ENCODE assay signal across 20 cellular contexts in genomic region chr22:19134176-19134831, GRCh38. TPM values are rescaled to one million over a fixed set of nuclear protein-coding genes. Genes with fewer than 3 reads are reported as not detected.
DNase-seq lines count a peak whose midpoint lies in the region; ATAC-seq, FAIRE-seq and TF ChIP-seq lines count a peak whose summit lies in the region.
"Had no signal": no experiment of that assay in that cellular context is flagged by ENCODE, and none has a peak within 500 bp of the region (broad histone marks: within the 10 kb centered on the region; RNA-seq: fewer than 3 reads in every experiment).

No MANE protein-coding gene starts in this region.

- no peaks in the 10 kb centered on the region for H3K27me3 ChIP-seq in K562 (ENCODE audit: control insufficient read depth in 2 of 2, insufficient read depth in 2 of 2, low read length in 2 of 2)
- H3K27me3 ChIP-seq: BLaER1 treated with 17β-estradiol and CSF1 and Interleukin-3, amounts not matched to agents 10 nM and 100 nM had no signal

- peaks cover 77% of the 10 kb centered on the region for H3K36me3 ChIP-seq in K562 (ENCODE audit: control insufficient read depth, insufficient read depth, low read length)
- peaks cover 5% of the 10 kb centered on the region for H3K36me3 ChIP-seq in mucosa of descending colon (ENCODE audit: low read depth)

- peaks cover 70 to 82% of the 10 kb centered on the region in 2 donors for H3K36me3 Mint-ChIP-seq in CD14-positive monocyte

- no peak overlapping the region for H2AFZ ChIP-seq in K562 (ENCODE audit: low read depth, low read length)

- no peak for DNase-seq in CD14-positive monocyte (ENCODE audit: low spot score)
- DNase-seq in K562 (ENCODE audit: extremely low read depth in 1 of 4, low spot score in 3 of 4): no peak
- no peak for DNase-seq in mucosa of descending colon
- no peak for DNase-seq in stimulated activated naive CD8-positive, alpha-beta T cell treated with anti-CD3 and anti-CD28 coated beads, Interleukin-15, Interleukin-2, amounts not matched to agents 100 U/mL and 50 U/mL, for 24 hours
- no peak for DNase-seq in activated naive CD4-positive, alpha-beta T cell treated with Interleukin-2 at 50 U/mL for 16 hours
- DNase-seq in sciatic nerve (ENCODE audit: low spot score): no peak
- no peak for DNase-seq in erythroblast (lab: John Stamatoyannopoulos, UW)
- DNase-seq: ACHN; Calu3; CD4-positive, alpha-beta T cell; DMS 273 treated with DMSO at 0.1 percent for 48 hours; HCEC 1CT; HFFc6 had no signal

- peaks cover 15% of the 10 kb centered on the region for H3K9me1 ChIP-seq in K562 (ENCODE audit: control insufficient read depth, insufficient read depth, low read length)

- no peak overlapping the region for H3K4me2 ChIP-seq in K562 (ENCODE audit: insufficient read depth, low read length)
- H3K4me2 ChIP-seq: BLaER1 treated with 17β-estradiol and CSF1 and Interleukin-3, amounts not matched to agents 10 nM and 100 nM had no signal

- peaks cover 0 to 4% (median 3%) of the 10 kb centered on the region in 3 donors for H3K27me3 Mint-ChIP-seq in CD14-positive monocyte (ENCODE audit: low read depth in 3 of 3)
- H3K27me3 Mint-ChIP-seq: CD4-positive, alpha-beta T cell had no signal

- no peak for TF ChIP-seq POLR2A in K562 (conservative IDR thresholded peaks at IDR 0.05)
- TF ChIP-seq POLR2A in erythroblast (IDR thresholded peaks at IDR 0.05; ENCODE audit: low read length): no peak

- H3K4me1 Mint-ChIP-seq in CD14-positive monocyte: no peaks in the 10 kb centered on the region

- no peaks in the 10 kb centered on the region for H3K79me2 ChIP-seq in K562 (ENCODE audit: control insufficient read depth, insufficient read depth, low read length)

- no TSS peak for BruUV-seq in K562 (replicated peaks; lab: Mats Ljungman, UMichigan)

- no peak for FAIRE-seq in K562 (lab: Jason Lieb, UNC)
- FAIRE-seq: GM18507, HepG2 had no signal

- H3K4me1 ChIP-seq in K562 (replicated peaks in 1 of 2; ENCODE audit: control insufficient read depth in 2 of 2, insufficient read depth in 2 of 2, low read length in 2 of 2): peaks cover 0 to 47% of the 10 kb centered on the region in 2 experiments; a peak in 1 of 5 replicates
- no peaks in the 10 kb centered on the region for H3K4me1 ChIP-seq in mucosa of descending colon (ENCODE audit: low read depth)

- 89% methylated on average over 21 of the region's 21 CpGs for WGBS in K562 (ENCODE audit: insufficient coverage, low coverage, missing lambda C conversion rate)

- CTCF ChIA-PET in K562 (lab: Yijun Ruan, JAX; ENCODE audit: low intra/inter-chr PET ratio): no interaction called here

- H3K27ac ChIP-seq in K562 (ENCODE audit: extremely low read depth, low read depth, low read length): no peak overlapping the region
- H3K27ac ChIP-seq: BLaER1 treated with 17β-estradiol and CSF1 and Interleukin-3, amounts not matched to agents 10 nM and 100 nM had no signal

- H3K27ac Mint-ChIP-seq in CD14-positive monocyte: peak overlapping the region in 4 of 7 donors; percentile 10 to 71 (median 62)
- H3K27ac Mint-ChIP-seq: CD4-positive, alpha-beta T cell; HFFc6 had no signal

- POLR2A ChIA-PET in K562 (lab: Yijun Ruan, JAX): interaction anchor here (0.6 to 3.8 kb wide), 13 partner anchors 10 to 589 kb away, joined by 3 to 31 read pairs (median 4); partner anchors contain the start of genes DGCR2 and ESS2

- no peak for TF ChIP-seq CTCF in CD14-positive monocyte (IDR thresholded peaks at IDR 0.05)
- no peak for TF ChIP-seq CTCF in K562 (IDR thresholded peaks at IDR 0.05 in 2 of 3, conservative IDR thresholded peaks at IDR 0.05 in 1 of 3; ENCODE audit: insufficient read depth in 2 of 3, low read depth in 1 of 3, low read length in 3 of 3)
- no peak for TF ChIP-seq CTCF in mucosa of descending colon (IDR thresholded peaks at IDR 0.05)

- intact Hi-C loops in CD14-positive monocyte (cut with micrococcal nuclease): no loop called here
- intact Hi-C loops in K562 (cut with micrococcal nuclease): loop anchor here (10.0 kb wide), 1 partner anchor 60 kb away; no protein-coding TSS in a partner anchor
- intact Hi-C loops in mucosa of descending colon (cut with DNase I, micrococcal nuclease): no loop called here
- intact Hi-C loops in sciatic nerve (cut with DNase I): no loop called here

- peak overlapping the region in 1 of 2 experiments; percentile 5; a peak in 1 of 4 replicates for H3K9ac ChIP-seq in K562 (ENCODE audit: insufficient read depth in 1 of 2, low read depth in 2 of 2, low read length in 2 of 2)
- H3K9ac ChIP-seq: BLaER1 treated with 17β-estradiol and CSF1 and Interleukin-3, amounts not matched to agents 10 nM and 100 nM had no signal

- ATAC-seq in K562 (no peak; the same call in 2 of the 3 replicates), mucosa of descending colon (peak; percentile 7), sciatic nerve (no peak)
- ATAC-seq in stimulated activated naive CD8-positive, alpha-beta T cell treated with anti-CD3 and anti-CD28 coated beads, Interleukin-15, Interleukin-2, amounts not matched to agents 100 U/mL and 50 U/mL, for 24 hours: peak; percentile 5
- ATAC-seq: HepG2 had no signal

- peaks cover 11% of the 10 kb centered on the region; the same call in 1 of the 2 replicates for H4K20me1 ChIP-seq in K562 (replicated peaks; ENCODE audit: control insufficient read depth, insufficient read depth, low read length)

- H3K9me3 ChIP-seq in K562 (replicated peaks; ENCODE audit: control insufficient read depth, insufficient read depth, low read depth, low read length) (no peaks in the 10 kb centered on the region), mucosa of descending colon (no peaks in the 10 kb centered on the region)
- H3K9me3 ChIP-seq: BLaER1 treated with 17β-estradiol and CSF1 and Interleukin-3, amounts not matched to agents 10 nM and 100 nM had no signal

- TF ChIP-seq EP300 in K562 (IDR thresholded peaks at IDR 0.05; ENCODE audit: low read length): no peak

- no peak overlapping the region for H3K4me3 ChIP-seq in K562
- H3K4me3 ChIP-seq in mucosa of descending colon: no peak overlapping the region
- H3K4me3 ChIP-seq: BLaER1 treated with 17β-estradiol and CSF1 and Interleukin-3, amounts not matched to agents 10 nM and 100 nM had no signal

- H3K4me3 Mint-ChIP-seq in CD14-positive monocyte: no peak overlapping the region
- H3K4me3 Mint-ChIP-seq: CD4-positive, alpha-beta T cell; HFFc6 had no signal

- in situ Hi-C loops in K562 (cut with MboI): no loop called here

- no peak for TF ChIP-seq RAD21 in K562 (CRISPR knock-in tag; conservative IDR thresholded peaks at IDR 0.05 in 1 of 2, IDR thresholded peaks at IDR 0.05 in 1 of 2)

- no peaks in the 10 kb centered on the region for H3K9me3 Mint-ChIP-seq in CD14-positive monocyte
- H3K9me3 Mint-ChIP-seq: CD4-positive, alpha-beta T cell; HFFc6 had no signal

RNA-seq across cellular contexts. Expression of gene TSSK2, which starts 3.2 kb away (rescaled TPM):
- polyA plus RNA-seq in CD14-positive monocyte (not detected), K562 (2011; rRNA removed) (not detected in 2 replicates), K562 (2014; fragmentation: Illumina TruSeq; extraction: Trizol) (not detected in 2 replicates), K562 (2014; fragmentation: Nextera tagmentation; extraction: Ambion mirVana) (not detected), K562 (2014; rRNA removed) (0.04 TPM in 1 of 2 replicates, not detected in the other)
- total RNA-seq in K562 (2011; cell fraction: chromatin; rRNA removed; ENCODE audit: low replicate concordance): 0.21 TPM in 1 of 2 replicates, not detected in the other
- total RNA-seq in K562 (2011; cell fraction: nucleolus; rRNA removed): not detected in 2 replicates
- total RNA-seq in K562 (2011; cell fraction: nucleoplasm; rRNA removed): 0.22 TPM in 1 of 2 replicates, not detected in the other
- total RNA-seq in K562 (2014; rRNA removed) (not detected in 2 replicates), K562 (2014; rRNA removed; fragmentation: Illumina TruSeq; extraction: Trizol) (not detected in 2 replicates), K562 (2015; rRNA removed; fragmentation: Illumina TruSeq; extraction: Trizol) (not detected in 2 replicates), K562 (2021) (not detected in 2 replicates), mucosa of descending colon (not detected), sciatic nerve (not detected)
- 0.04 TPM in 1 of 2 replicates, not detected in the other for polyA plus RNA-seq in K562 (2011; cell fraction: cytosol; rRNA removed)
- polyA plus RNA-seq in K562 (2011; cell fraction: nucleus; rRNA removed): 0.10 TPM in 1 of 2 replicates, not detected in the other
- not detected in 2 replicates for polyA plus RNA-seq in K562 (2012)
- not detected in 2 replicates for polyA minus RNA-seq in K562 (2011; rRNA and poly(A)+ RNA removed)
- not detected in 2 replicates for polyA minus RNA-seq in K562 (2011; cell fraction: cytosol; rRNA and poly(A)+ RNA removed)
- polyA minus RNA-seq in K562 (2011; cell fraction: nucleus; rRNA and poly(A)+ RNA removed): not detected in 2 replicates
- total RNA-seq: A172, Calu3, Daoy, H4, HepG2, HFFc6, HT1080 had no signal
- polyA plus RNA-seq: HepG2 had no signal

RNA-seq across cellular contexts. Expression of gene ESS2, which starts 10.1 kb away (rescaled TPM):
- polyA plus RNA-seq in CD14-positive monocyte (1 to 10 TPM; 4.0 to 5.5 TPM), K562 (2011; rRNA removed) (26.8 and 44.0 TPM in 2 replicates), K562 (2014; fragmentation: Illumina TruSeq; extraction: Trizol) (23.6 and 41.0 TPM in 2 replicates), K562 (2014; fragmentation: Nextera tagmentation; extraction: Ambion mirVana) (1 to 10 TPM in 1 of 2 experiments, under 1 TPM in 1; 0.70 to 1.9 TPM), K562 (2014; rRNA removed) (47.1 and 58.1 TPM in 2 replicates)
- 22.9 and 43.9 TPM in 2 replicates for total RNA-seq in K562 (2011; cell fraction: chromatin; rRNA removed; ENCODE audit: low replicate concordance)
- total RNA-seq in K562 (2011; cell fraction: nucleolus; rRNA removed): 30.7 and 33.7 TPM in 2 replicates
- 20.2 and 27.2 TPM in 2 replicates for total RNA-seq in K562 (2011; cell fraction: nucleoplasm; rRNA removed)
- total RNA-seq in K562 (2014; rRNA removed) (42.5 and 47.4 TPM in 2 replicates), K562 (2014; rRNA removed; fragmentation: Illumina TruSeq; extraction: Trizol) (9.4 and 10.7 TPM in 2 replicates), K562 (2015; rRNA removed; fragmentation: Illumina TruSeq; extraction: Trizol) (28.3 and 30.9 TPM in 2 replicates), K562 (2021) (51.3 and 52.8 TPM in 2 replicates), mucosa of descending colon (10 to 100 TPM; 10.2 to 18.1 (median 11.0) TPM), sciatic nerve (14.8 TPM)
- polyA plus RNA-seq in K562 (2011; cell fraction: cytosol; rRNA removed): 44.3 and 59.3 TPM in 2 replicates
- polyA plus RNA-seq in K562 (2011; cell fraction: nucleus; rRNA removed): 50.0 and 63.7 TPM in 2 replicates
- 34.4 and 35.2 TPM in 2 replicates for polyA plus RNA-seq in K562 (2012)
- 11.3 and 13.6 TPM in 2 replicates for polyA minus RNA-seq in K562 (2011; rRNA and poly(A)+ RNA removed)
- 16.3 and 30.8 TPM in 2 replicates for polyA minus RNA-seq in K562 (2011; cell fraction: cytosol; rRNA and poly(A)+ RNA removed)
- polyA minus RNA-seq in K562 (2011; cell fraction: nucleus; rRNA and poly(A)+ RNA removed): 11.7 and 24.3 TPM in 2 replicates

RNA-seq across cellular contexts. Expression of gene DGCR2, which starts 12.1 kb away (rescaled TPM):
- 10 to 100 TPM; 28.9 to 37.0 TPM for polyA plus RNA-seq in CD14-positive monocyte
- total RNA-seq in K562 (2011; cell fraction: chromatin; rRNA removed; ENCODE audit: low replicate concordance): 104 and 237 TPM in 2 replicates
- 233 and 250 TPM in 2 replicates for total RNA-seq in K562 (2011; cell fraction: nucleolus; rRNA removed)
- total RNA-seq in K562 (2011; cell fraction: nucleoplasm; rRNA removed): 163 and 192 TPM in 2 replicates
- 62.9 and 79.7 TPM in 2 replicates for total RNA-seq in K562 (2014; rRNA removed)
- 25.0 and 31.7 TPM in 2 replicates for total RNA-seq in K562 (2014; rRNA removed; fragmentation: Illumina TruSeq; extraction: Trizol)
- total RNA-seq in K562 (2015; rRNA removed; fragmentation: Illumina TruSeq; extraction: Trizol): 52.2 and 56.7 TPM in 2 replicates
- total RNA-seq in K562 (2021): 101 and 103 TPM in 2 replicates
- polyA plus RNA-seq in K562 (2011; rRNA removed): 45.6 and 65.3 TPM in 2 replicates
- 87.9 and 92.8 TPM in 2 replicates for polyA plus RNA-seq in K562 (2011; cell fraction: cytosol; rRNA removed)
- polyA plus RNA-seq in K562 (2011; cell fraction: nucleus; rRNA removed): 96.5 and 99.6 TPM in 2 replicates
- 68.2 and 87.4 TPM in 2 replicates for polyA plus RNA-seq in K562 (2012)
- 56.7 and 59.7 TPM in 2 replicates for polyA plus RNA-seq in K562 (2014; fragmentation: Illumina TruSeq; extraction: Trizol)
- polyA plus RNA-seq in K562 (2014; fragmentation: Nextera tagmentation; extraction: Ambion mirVana): under 1 TPM; 0.69 to 0.70 TPM
- 54.1 and 56.4 TPM in 2 replicates for polyA plus RNA-seq in K562 (2014; rRNA removed)
- polyA minus RNA-seq in K562 (2011; rRNA and poly(A)+ RNA removed): 59.4 and 60.5 TPM in 2 replicates
- 76.8 and 101 TPM in 2 replicates for polyA minus RNA-seq in K562 (2011; cell fraction: cytosol; rRNA and poly(A)+ RNA removed)
- polyA minus RNA-seq in K562 (2011; cell fraction: nucleus; rRNA and poly(A)+ RNA removed): 59.6 and 106 TPM in 2 replicates
- 100 to 1,000 TPM in 1 of 3 donors, 10 to 100 TPM in 2; 68.4 to 100 (median 79.8) TPM for total RNA-seq in mucosa of descending colon
- total RNA-seq in sciatic nerve: 37.2 TPM

RNA-seq across cellular contexts. Expression of gene GSC2, which starts 15.8 kb away (rescaled TPM):
- not detected for polyA plus RNA-seq in CD14-positive monocyte
- not detected in 2 replicates for total RNA-seq in K562 (2011; cell fraction: chromatin; rRNA removed; ENCODE audit: low replicate concordance)
- not detected in 2 replicates for total RNA-seq in K562 (2011; cell fraction: nucleolus; rRNA removed)
- total RNA-seq in K562 (2011; cell fraction: nucleoplasm; rRNA removed): not detected in 2 replicates
- not detected in 2 replicates for total RNA-seq in K562 (2014; rRNA removed)
- not detected in 2 replicates for total RNA-seq in K562 (2014; rRNA removed; fragmentation: Illumina TruSeq; extraction: Trizol)
- total RNA-seq in K562 (2015; rRNA removed; fragmentation: Illumina TruSeq; extraction: Trizol): not detected in 2 replicates
- total RNA-seq in K562 (2021): not detected in 2 replicates
- not detected in 2 replicates for polyA plus RNA-seq in K562 (2011; rRNA removed)
- polyA plus RNA-seq in K562 (2011; cell fraction: cytosol; rRNA removed): not detected in 2 replicates
- polyA plus RNA-seq in K562 (2011; cell fraction: nucleus; rRNA removed): not detected in 2 replicates
- not detected in 2 replicates for polyA plus RNA-seq in K562 (2012)
- polyA plus RNA-seq in K562 (2014; fragmentation: Illumina TruSeq; extraction: Trizol): not detected in 2 replicates
- not detected for polyA plus RNA-seq in K562 (2014; fragmentation: Nextera tagmentation; extraction: Ambion mirVana)
- not detected in 2 replicates for polyA plus RNA-seq in K562 (2014; rRNA removed)
- polyA minus RNA-seq in K562 (2011; rRNA and poly(A)+ RNA removed): not detected in 2 replicates
- polyA minus RNA-seq in K562 (2011; cell fraction: cytosol; rRNA and poly(A)+ RNA removed): not detected in 2 replicates
- not detected in 2 replicates for polyA minus RNA-seq in K562 (2011; cell fraction: nucleus; rRNA and poly(A)+ RNA removed)
- not detected for total RNA-seq in mucosa of descending colon
- not detected for total RNA-seq in sciatic nerve
- total RNA-seq: A172; Calu3; CD4-positive, alpha-beta T cell; Daoy; H4; HepG2; HFFc6; HT1080 had no signal
- polyA plus RNA-seq: HepG2 had no signal

RNA-seq across cellular contexts. Expression of gene SLC25A1, which starts 44.2 kb away (rescaled TPM):
- polyA plus RNA-seq in CD14-positive monocyte (10 to 100 TPM; 35.1 to 37.4 TPM), K562 (2011; rRNA removed) (110 and 216 TPM in 2 replicates), K562 (2014; fragmentation: Illumina TruSeq; extraction: Trizol) (183 and 239 TPM in 2 replicates), K562 (2014; fragmentation: Nextera tagmentation; extraction: Ambion mirVana) (10 to 100 TPM; 11.0 to 23.7 TPM), K562 (2014; rRNA removed) (248 and 262 TPM in 2 replicates)
- total RNA-seq in K562 (2011; cell fraction: chromatin; rRNA removed; ENCODE audit: low replicate concordance): 34.4 and 107 TPM in 2 replicates
- total RNA-seq in K562 (2011; cell fraction: nucleolus; rRNA removed): 114 and 122 TPM in 2 replicates
- total RNA-seq in K562 (2011; cell fraction: nucleoplasm; rRNA removed): 76.8 and 81.5 TPM in 2 replicates
- total RNA-seq in K562 (2014; rRNA removed) (329 and 469 TPM in 2 replicates), K562 (2014; rRNA removed; fragmentation: Illumina TruSeq; extraction: Trizol) (54.3 and 89.6 TPM in 2 replicates), K562 (2015; rRNA removed; fragmentation: Illumina TruSeq; extraction: Trizol) (109 and 119 TPM in 2 replicates), K562 (2021) (399 and 408 TPM in 2 replicates), mucosa of descending colon (100 to 1,000 TPM in 2 of 3 donors, 10 to 100 TPM in 1; 88.3 to 165 (median 135) TPM), sciatic nerve (54.1 TPM)
- 329 and 368 TPM in 2 replicates for polyA plus RNA-seq in K562 (2011; cell fraction: cytosol; rRNA removed)
- polyA plus RNA-seq in K562 (2011; cell fraction: nucleus; rRNA removed): 294 and 343 TPM in 2 replicates
- polyA plus RNA-seq in K562 (2012): 272 and 330 TPM in 2 replicates
- 64.7 and 77.1 TPM in 2 replicates for polyA minus RNA-seq in K562 (2011; rRNA and poly(A)+ RNA removed)
- polyA minus RNA-seq in K562 (2011; cell fraction: cytosol; rRNA and poly(A)+ RNA removed): 103 and 287 TPM in 2 replicates
- polyA minus RNA-seq in K562 (2011; cell fraction: nucleus; rRNA and poly(A)+ RNA removed): 46.3 and 88.1 TPM in 2 replicates

Comparison
In these comparisons a context has a peak if more than half of its experiments do, and no peak if none do; other contexts are left out.
1. ATAC-seq: peak in mucosa of descending colon (single experiment) and stimulated activated naive CD8-positive, alpha-beta T cell treated with anti-CD3 and anti-CD28 coated beads, Interleukin-15, Interleukin-2, amounts not matched to agents 100 U/mL and 50 U/mL, for 24 hours (single experiment); none in K562 (single experiment) and sciatic nerve (single experiment).